7 cellular contexts compared by ENCODE assay signal in genomic region chrX:56812515-56813105, GRCh38.
A peak's percentile ranks its signal among the peaks of the same experiment; 100 is the strongest.
DNase-seq lines count a peak whose midpoint lies in the region; ATAC-seq and TF ChIP-seq lines count a peak whose summit lies in the region.

No MANE protein-coding gene starts in this region.

- H3K27ac ChIP-seq in RWPE1 (peak overlapping the region; percentile 91), foreskin keratinocyte (peak overlapping the region; percentile 38), colonic mucosa (no peak overlapping the region)

- CTCF ChIA-PET in RWPE1 (lab: Yijun Ruan, JAX), result interaction anchor here (0.7 kb wide), 1 partner anchor 306 kb away, joined by 3 read pairs; no protein-coding TSS in a partner anchor

- TF ChIP-seq CTCF in RWPE1 (conservative IDR thresholded peaks at IDR 0.05; ENCODE audit: low read depth), result no peak
- no peak for TF ChIP-seq CTCF in foreskin keratinocyte (conservative IDR thresholded peaks at IDR 0.05)
- no peak for TF ChIP-seq CTCF in colonic mucosa (IDR thresholded peaks at IDR 0.05)

- H3K4me1 ChIP-seq in foreskin keratinocyte, result peaks cover 5% of the 10 kb centered on the region
- H3K4me1 ChIP-seq in colonic mucosa, result no peaks in the 10 kb centered on the region

- no peaks in the 10 kb centered on the region for H3K9me3 ChIP-seq in colonic mucosa

- DNase-seq in RWPE1 (ENCODE audit: low spot score) (no peak), foreskin keratinocyte (no peak), colonic mucosa (no peak), NCI-H1092 (lab: John Stamatoyannopoulos, UW) (no peak), DMS 273 (lab: John Stamatoyannopoulos, UW; ENCODE audit: unreplicated experiment) (no peak)

- H3K9ac ChIP-seq in colonic mucosa (ENCODE audit: low read depth in 2 of 2, low read length in 2 of 2), result peak overlapping the region in 1 of 2 donors; percentile 10

- POLR2A ChIA-PET in RWPE1 (lab: Yijun Ruan, JAX; ENCODE audit: low non-redundant PET), result no interaction called here

- no peaks in the 10 kb centered on the region for H3K27me3 ChIP-seq in foreskin keratinocyte
- H3K27me3 ChIP-seq in colonic mucosa, result no peaks in the 10 kb centered on the region

- H3K36me3 ChIP-seq in colonic mucosa, result no peaks in the 10 kb centered on the region

- H3K4me3 ChIP-seq in colonic mucosa, result no peak overlapping the region

- intact Hi-C loops in colonic mucosa (cut with DNase I), result no loop called here

- ATAC-seq in GM18909 (IDR thresholded peaks at IDR 0.05; ENCODE audit: poor library complexity, unreplicated experiment) (peak; percentile 94), HG02870 (IDR thresholded peaks at IDR 0.05; ENCODE audit: unreplicated experiment) (peak; percentile 87), foreskin keratinocyte (peak; percentile 12)

Comparison
In these comparisons a context has a peak if more than half of its experiments do, and no peak if none do; other contexts are left out.
1. ATAC-seq: peak in every context shown above with its lines; median percentile 94 in GM18909; 87 in HG02870; 12 in foreskin keratinocyte.